In the genomic region with DNA sequence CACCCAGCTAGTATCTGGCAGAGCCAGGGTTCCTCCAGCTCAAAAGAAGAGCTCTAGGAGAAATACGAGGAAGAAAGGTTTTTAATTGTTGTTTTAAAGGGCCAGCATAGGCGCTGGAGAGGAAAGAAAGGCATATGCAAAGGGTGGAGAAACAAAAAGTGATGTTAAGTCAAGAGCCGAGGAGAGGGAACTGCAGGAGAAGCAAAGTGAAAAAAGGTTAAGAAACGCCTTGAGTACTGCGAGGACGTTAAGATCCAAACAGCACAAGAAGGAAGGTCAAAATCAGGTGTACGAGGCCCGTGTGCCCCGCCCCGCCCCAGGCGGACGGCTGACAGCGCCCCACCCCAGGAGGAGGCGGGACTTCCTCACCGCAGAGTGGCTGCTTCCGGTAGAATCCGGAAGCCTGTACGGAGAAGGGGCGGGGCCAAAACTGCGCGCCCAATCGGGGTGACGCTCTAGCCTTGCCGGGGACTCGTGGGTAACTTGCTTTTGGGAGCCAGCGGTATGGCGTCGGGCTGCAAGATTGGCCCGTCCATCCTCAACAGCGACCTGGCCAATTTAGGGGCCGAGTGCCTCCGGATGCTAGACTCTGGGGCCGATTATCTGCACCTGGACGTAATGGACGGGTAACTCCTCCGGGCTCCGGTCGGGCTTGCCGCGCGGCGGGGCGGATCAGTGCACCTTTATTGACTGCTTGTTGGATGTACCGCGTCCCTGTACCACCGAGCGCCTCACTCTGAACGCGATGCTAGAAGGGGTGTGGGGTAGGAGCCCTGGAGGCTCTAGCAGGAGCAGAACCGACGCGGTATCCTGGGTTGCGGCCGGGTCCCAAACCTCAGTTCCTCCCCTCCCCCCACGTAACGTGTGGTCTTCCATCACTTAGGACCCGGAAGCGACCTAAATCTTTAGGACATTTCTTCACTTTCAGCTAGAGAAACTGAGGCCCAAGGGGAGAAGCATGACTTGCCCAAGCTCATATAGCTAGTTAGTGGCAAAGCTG, we compare ENCODE assay signal across 1 cellular context.
TF ChIP-seq lines count a peak whose summit lies in the region.

RPE (plus strand) TSS at position 481 of the 1,000 bp plus-strand sequence; CDS start at position 505, 24 bp downstream.

TF ChIP-seq in K562, 482 proteins besides CTCF, POLR2A, EP300 and RAD21 (continued from another document and continues in another):
- TF ChIP-seq PHF8 (IDR thresholded peaks at IDR 0.05; ENCODE audit: borderline replicate concordance, low read length) (peak; percentile 76; the same call in 1 of the 2 replicates), EHMT2 (IDR thresholded peaks at IDR 0.05) (no peak), PHB (CRISPR knock-in tag; IDR thresholded peaks at IDR 0.05) (no peak), USF2 (CRISPR knock-in tag; IDR thresholded peaks at IDR 0.05) (no peak), KDM4B (IDR thresholded peaks at IDR 0.05; ENCODE audit: borderline replicate concordance in 2 of 2, low read depth in 1 of 2) (peak in 1 of 2 experiments; percentile 39; a peak in 1 of 4 replicates), KAT7 (CRISPR knock-in tag; IDR thresholded peaks at IDR 0.05; ENCODE audit: borderline replicate concordance) (no peak), CLOCK (CRISPR knock-in tag; IDR thresholded peaks at IDR 0.05; ENCODE audit: borderline replicate concordance) (no peak), FOXJ2 (tag; IDR thresholded peaks at IDR 0.05) (no peak), CHD2 (IDR thresholded peaks at IDR 0.05; ENCODE audit: low read depth, low read length) (no peak), DPF2 (IDR thresholded peaks at IDR 0.05) (0 out of 2 replicates have a peak, but pooled peaks have one; percentile 23), MYC (IDR thresholded peaks at IDR 0.05; ENCODE audit: low read depth, low read length) (peak; percentile 66; the same call in 1 of the 2 replicates), MYC (CRISPR knock-in tag; IDR thresholded peaks at IDR 0.05; ENCODE audit: borderline replicate concordance, low read depth) (no peak; the same call in 1 of the 2 replicates), TRIM24 (IDR thresholded peaks at IDR 0.05) (no peak), SRSF1 (IDR thresholded peaks at IDR 0.05; ENCODE audit: low read depth, low read length) (no peak), SUPT5H (IDR thresholded peaks at IDR 0.05) (peak; percentile 77), PURB (CRISPR knock-in tag; IDR thresholded peaks at IDR 0.05; ENCODE audit: low read depth) (no peak), SIN3B (IDR thresholded peaks at IDR 0.05; ENCODE audit: low read depth) (peak; percentile 72), ZNF584 (CRISPR knock-in tag; IDR thresholded peaks at IDR 0.05; ENCODE audit: low read depth) (no peak), ZNF224 (CRISPR knock-in tag; IDR thresholded peaks at IDR 0.05) (no peak), GATAD2B (IDR thresholded peaks at IDR 0.05; ENCODE audit: borderline replicate concordance) (no peak), SPI1 (IDR thresholded peaks at IDR 0.05; ENCODE audit: borderline replicate concordance, low read depth, low read length) (peak; percentile 68), ZBTB8A (IDR thresholded peaks at IDR 0.05; ENCODE audit: partially characterized antibody) (no peak), ZNF444 (CRISPR knock-in tag; IDR thresholded peaks at IDR 0.05) (no peak), SAP30 (IDR thresholded peaks at IDR 0.05; ENCODE audit: borderline replicate concordance, insufficient read depth, low read depth, low read length, poor library complexity, severe bottlenecking) (peak; percentile 61), BCLAF1 (IDR thresholded peaks at IDR 0.05; ENCODE audit: borderline replicate concordance in 1 of 2, control insufficient read depth in 1 of 2, low read depth in 2 of 2, low read length in 1 of 2) (no peak), E2F1 (CRISPR knock-in tag; IDR thresholded peaks at IDR 0.05) (no peak), NR3C1 (CRISPR knock-in tag; IDR thresholded peaks at IDR 0.05) (no peak), U2AF1 (optimal IDR thresholded peaks at IDR 0.05; ENCODE audit: low read depth, low read length) (no peak), CBX1 (IDR thresholded peaks at IDR 0.05; ENCODE audit: low read depth) (no peak), CHD1 (IDR thresholded peaks at IDR 0.05; ENCODE audit: low read length) (no peak), GABPA (tag; conservative IDR thresholded peaks at IDR 0.05; ENCODE audit: low read depth) (peak; percentile 94), ZKSCAN1 (IDR thresholded peaks at IDR 0.05; ENCODE audit: low read depth, low read length) (no peak), GABPB1 (CRISPR knock-in tag; IDR thresholded peaks at IDR 0.05) (peak; percentile 90), CCNT2 (IDR thresholded peaks at IDR 0.05; ENCODE audit: borderline replicate concordance, extremely low read depth, insufficient read length, low read depth, low read length) (peak; percentile 21), XRCC4 (IDR thresholded peaks at IDR 0.05; ENCODE audit: extremely low read depth, insufficient read depth, insufficient read length) (no peak), ZNF274 (IDR thresholded peaks at IDR 0.05; ENCODE audit: borderline replicate concordance, low read depth, low read length) (no peak), POLR2B (IDR thresholded peaks at IDR 0.05; ENCODE audit: low read depth, partially characterized antibody) (peak; percentile 71)
- TF ChIP-seq, protein P1, sequence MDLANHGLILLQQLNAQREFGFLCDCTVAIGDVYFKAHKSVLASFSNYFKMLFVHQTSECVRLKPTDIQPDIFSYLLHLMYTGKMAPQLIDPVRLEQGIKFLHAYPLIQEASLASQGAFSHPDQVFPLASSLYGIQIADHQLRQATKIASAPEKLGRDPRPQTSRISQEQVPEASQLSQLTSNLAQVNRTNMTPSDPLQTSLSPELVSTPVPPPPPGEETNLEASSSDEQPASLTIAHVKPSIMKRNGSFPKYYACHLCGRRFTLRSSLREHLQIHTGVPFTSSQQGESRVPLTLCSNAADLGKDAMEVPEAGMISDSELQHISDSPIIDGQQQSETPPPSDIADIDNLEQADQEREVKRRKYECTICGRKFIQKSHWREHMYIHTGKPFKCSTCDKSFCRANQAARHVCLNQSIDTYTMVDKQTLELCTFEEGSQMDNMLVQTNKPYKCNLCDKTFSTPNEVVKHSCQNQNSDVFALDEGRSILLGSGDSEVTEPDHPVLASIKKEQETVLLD (IDR thresholded peaks at IDR 0.05): no peak
- TF ChIP-seq, protein P2, sequence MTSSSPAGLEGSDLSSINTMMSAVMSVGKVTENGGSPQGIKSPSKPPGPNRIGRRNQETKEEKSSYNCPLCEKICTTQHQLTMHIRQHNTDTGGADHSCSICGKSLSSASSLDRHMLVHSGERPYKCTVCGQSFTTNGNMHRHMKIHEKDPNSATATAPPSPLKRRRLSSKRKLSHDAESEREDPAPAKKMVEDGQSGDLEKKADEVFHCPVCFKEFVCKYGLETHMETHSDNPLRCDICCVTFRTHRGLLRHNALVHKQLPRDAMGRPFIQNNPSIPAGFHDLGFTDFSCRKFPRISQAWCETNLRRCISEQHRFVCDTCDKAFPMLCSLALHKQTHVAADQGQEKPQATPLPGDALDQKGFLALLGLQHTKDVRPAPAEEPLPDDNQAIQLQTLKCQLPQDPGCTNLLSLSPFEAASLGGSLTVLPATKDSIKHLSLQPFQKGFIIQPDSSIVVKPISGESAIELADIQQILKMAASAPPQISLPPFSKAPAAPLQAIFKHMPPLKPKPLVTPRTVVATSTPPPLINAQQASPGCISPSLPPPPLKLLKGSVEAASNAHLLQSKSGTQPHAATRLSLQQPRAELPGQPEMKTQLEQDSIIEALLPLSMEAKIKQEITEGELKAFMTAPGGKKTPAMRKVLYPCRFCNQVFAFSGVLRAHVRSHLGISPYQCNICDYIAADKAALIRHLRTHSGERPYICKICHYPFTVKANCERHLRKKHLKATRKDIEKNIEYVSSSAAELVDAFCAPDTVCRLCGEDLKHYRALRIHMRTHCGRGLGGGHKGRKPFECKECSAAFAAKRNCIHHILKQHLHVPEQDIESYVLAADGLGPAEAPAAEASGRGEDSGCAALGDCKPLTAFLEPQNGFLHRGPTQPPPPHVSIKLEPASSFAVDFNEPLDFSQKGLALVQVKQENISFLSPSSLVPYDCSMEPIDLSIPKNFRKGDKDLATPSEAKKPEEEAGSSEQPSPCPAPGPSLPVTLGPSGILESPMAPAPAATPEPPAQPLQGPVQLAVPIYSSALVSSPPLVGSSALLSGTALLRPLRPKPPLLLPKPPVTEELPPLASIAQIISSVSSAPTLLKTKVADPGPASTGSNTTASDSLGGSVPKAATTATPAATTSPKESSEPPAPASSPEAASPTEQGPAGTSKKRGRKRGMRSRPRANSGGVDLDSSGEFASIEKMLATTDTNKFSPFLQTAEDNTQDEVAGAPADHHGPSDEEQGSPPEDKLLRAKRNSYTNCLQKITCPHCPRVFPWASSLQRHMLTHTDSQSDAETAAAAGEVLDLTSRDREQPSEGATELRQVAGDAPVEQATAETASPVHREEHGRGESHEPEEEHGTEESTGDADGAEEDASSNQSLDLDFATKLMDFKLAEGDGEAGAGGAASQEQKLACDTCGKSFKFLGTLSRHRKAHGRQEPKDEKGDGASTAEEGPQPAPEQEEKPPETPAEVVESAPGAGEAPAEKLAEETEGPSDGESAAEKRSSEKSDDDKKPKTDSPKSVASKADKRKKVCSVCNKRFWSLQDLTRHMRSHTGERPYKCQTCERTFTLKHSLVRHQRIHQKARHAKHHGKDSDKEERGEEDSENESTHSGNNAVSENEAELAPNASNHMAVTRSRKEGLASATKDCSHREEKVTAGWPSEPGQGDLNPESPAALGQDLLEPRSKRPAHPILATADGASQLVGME (CRISPR knock-in tag; IDR thresholded peaks at IDR 0.05): no peak
- TF ChIP-seq, protein P3, sequence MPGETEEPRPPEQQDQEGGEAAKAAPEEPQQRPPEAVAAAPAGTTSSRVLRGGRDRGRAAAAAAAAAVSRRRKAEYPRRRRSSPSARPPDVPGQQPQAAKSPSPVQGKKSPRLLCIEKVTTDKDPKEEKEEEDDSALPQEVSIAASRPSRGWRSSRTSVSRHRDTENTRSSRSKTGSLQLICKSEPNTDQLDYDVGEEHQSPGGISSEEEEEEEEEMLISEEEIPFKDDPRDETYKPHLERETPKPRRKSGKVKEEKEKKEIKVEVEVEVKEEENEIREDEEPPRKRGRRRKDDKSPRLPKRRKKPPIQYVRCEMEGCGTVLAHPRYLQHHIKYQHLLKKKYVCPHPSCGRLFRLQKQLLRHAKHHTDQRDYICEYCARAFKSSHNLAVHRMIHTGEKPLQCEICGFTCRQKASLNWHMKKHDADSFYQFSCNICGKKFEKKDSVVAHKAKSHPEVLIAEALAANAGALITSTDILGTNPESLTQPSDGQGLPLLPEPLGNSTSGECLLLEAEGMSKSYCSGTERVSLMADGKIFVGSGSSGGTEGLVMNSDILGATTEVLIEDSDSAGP (CRISPR knock-in tag; IDR thresholded peaks at IDR 0.05): peak; percentile 76
- TF ChIP-seq, protein P4, sequence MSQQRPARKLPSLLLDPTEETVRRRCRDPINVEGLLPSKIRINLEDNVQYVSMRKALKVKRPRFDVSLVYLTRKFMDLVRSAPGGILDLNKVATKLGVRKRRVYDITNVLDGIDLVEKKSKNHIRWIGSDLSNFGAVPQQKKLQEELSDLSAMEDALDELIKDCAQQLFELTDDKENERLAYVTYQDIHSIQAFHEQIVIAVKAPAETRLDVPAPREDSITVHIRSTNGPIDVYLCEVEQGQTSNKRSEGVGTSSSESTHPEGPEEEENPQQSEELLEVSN (IDR thresholded peaks at IDR 0.05; ENCODE audit: borderline replicate concordance in 1 of 2, extremely low read depth in 1 of 2, insufficient read depth in 1 of 2, insufficient read length in 1 of 2, low read depth in 1 of 2, low read length in 1 of 2, poor library complexity in 1 of 2, severe bottlenecking in 1 of 2): peak in 1 of 2 experiments; percentile 38
